In genomic region chr3:155111971-155112370, GRCh38 we compare ENCODE assay signal across 26 cellular contexts. TPM values are rescaled to one million over a fixed set of nuclear protein-coding genes. Genes with fewer than 3 reads are reported as not detected.
"Had no signal": no experiment of that assay in that cellular context is flagged by ENCODE, and none has a peak within 500 bp of the region (broad histone marks: within the 10 kb centered on the region; RNA-seq: fewer than 3 reads in every experiment).

No MANE protein-coding gene starts in this region.

- H3K27me3 ChIP-seq: ascending aorta, brain microvascular endothelial cell, heart right ventricle, right lobe of liver, testis, uterus had no signal

- H3K9me3 Mint-ChIP-seq: activated CD4-positive, alpha-beta T cell treated with anti-CD3 and anti-CD28 coated beads, Interleukin-2, amount 10 ng/mL, durations not matched to agents 7 days and 5 days; dendritic cell treated with granulocyte-macrophage colony-stimulating factor and Interleukin-4, amounts not matched to agents 40 ng/mL and 50 ng/mL, for 4 days; neural crest cell had no signal

- H3K4me1 ChIP-seq: ascending aorta, heart right ventricle, right lobe of liver, testis, uterus had no signal

- H3K4me1 Mint-ChIP-seq: neural crest cell; stimulated activated effector memory CD8-positive, alpha-beta T cell treated with anti-CD3 and anti-CD28 coated beads, Interleukin-12 subunit alpha, Interleukin-12 subunit beta, amount 100 ng/mL, for 72 hours had no signal

- DNase-seq: activated CD4-positive, alpha-beta T cell treated with anti-CD3 and anti-CD28 coated beads, Interleukin-2, amount 10 ng/mL, durations not matched to agents 7 days and 5 days; activated gamma-delta T cell treated with Interleukin-2 at 50 U/mL for 16 hours; activated T-cell treated with anti-CD3 and anti-CD28 coated beads, Interleukin-2, amount 50 U/mL, for 1 hour; brain microvascular endothelial cell; caudate nucleus; effector CD4-positive, alpha-beta T cell; erythroblast; foreskin fibroblast; heart right ventricle; islet precursor cell; left colon; mesendoderm; mucosa of descending colon; occipital lobe; right lobe of liver; stimulated activated CD4-positive, alpha-beta T cell treated with anti-CD3 and anti-CD28 coated beads, Interleukin-2, amount 100 ng/mL, for 24 hours; testis; trophoblast cell; uterus had no signal

- ATAC-seq: activated CD4-positive, CD25-positive, alpha-beta regulatory T cell treated with anti-CD3 and anti-CD28 coated beads, Interleukin-2, amount 50 U/mL, for 24 hours; activated naive CD4-positive, alpha-beta T cell treated with anti-CD3 and anti-CD28 coated beads, Interleukin-2, amount 50 U/mL, for 72 hours; heart right ventricle; left colon; mucosa of descending colon; right lobe of liver had no signal

- H3K27ac Mint-ChIP-seq: activated naive CD4-positive, alpha-beta T cell treated with anti-CD3 and anti-CD28 coated beads, Interleukin-2, amount 50 U/mL, for 72 hours; dendritic cell treated with granulocyte-macrophage colony-stimulating factor and Interleukin-4, amounts not matched to agents 40 ng/mL and 50 ng/mL, for 4 days; stimulated activated effector memory CD8-positive, alpha-beta T cell treated with anti-CD3 and anti-CD28 coated beads, Interleukin-12 subunit alpha, Interleukin-12 subunit beta, amount 100 ng/mL, for 72 hours had no signal

- H3K36me3 ChIP-seq: ascending aorta, brain microvascular endothelial cell, heart right ventricle, right lobe of liver, uterus had no signal

- H3K27me3 Mint-ChIP-seq: activated CD4-positive, alpha-beta T cell treated with anti-CD3 and anti-CD28 coated beads, Interleukin-2, amount 10 ng/mL, durations not matched to agents 7 days and 5 days; dendritic cell treated with granulocyte-macrophage colony-stimulating factor and Interleukin-4, amounts not matched to agents 40 ng/mL and 50 ng/mL, for 4 days had no signal

- H3K4me3 Mint-ChIP-seq: activated CD4-positive, alpha-beta T cell treated with anti-CD3 and anti-CD28 coated beads, Interleukin-2, amount 10 ng/mL, durations not matched to agents 7 days and 5 days; dendritic cell treated with granulocyte-macrophage colony-stimulating factor and Interleukin-4, amounts not matched to agents 40 ng/mL and 50 ng/mL, for 4 days; neural crest cell; stimulated activated effector memory CD8-positive, alpha-beta T cell treated with anti-CD3 and anti-CD28 coated beads, Interleukin-12 subunit alpha, Interleukin-12 subunit beta, amount 100 ng/mL, for 72 hours had no signal

- H3K9me3 ChIP-seq: ascending aorta, mucosa of descending colon, right lobe of liver, testis, uterus had no signal

- H3K27ac ChIP-seq: ascending aorta, brain microvascular endothelial cell, heart right ventricle, right lobe of liver, skin epidermis, testis, uterus had no signal

- H3K4me3 ChIP-seq: ascending aorta, heart right ventricle, mucosa of descending colon, right lobe of liver, skin epidermis, testis, uterus had no signal

- H3K36me3 Mint-ChIP-seq: activated naive CD4-positive, alpha-beta T cell treated with anti-CD3 and anti-CD28 coated beads, Interleukin-2, amount 50 U/mL, for 72 hours; stimulated activated effector memory CD8-positive, alpha-beta T cell treated with anti-CD3 and anti-CD28 coated beads, Interleukin-12 subunit alpha, Interleukin-12 subunit beta, amount 100 ng/mL, for 72 hours had no signal

RNA-seq across cellular contexts. Expression of gene MME, which starts 31.9 kb away (rescaled TPM):
- total RNA-seq: activated CD4-positive, alpha-beta T cell treated with anti-CD3 and anti-CD28 coated beads, Interleukin-2, amount 10 ng/mL, durations not matched to agents 7 days and 5 days; activated naive CD4-positive, alpha-beta T cell treated with anti-CD3 and anti-CD28 coated beads, Interleukin-2, amount 50 U/mL, for 72 hours had no signal
